In genomic region chr5:141387557-141388311, GRCh38 we compare ENCODE assay signal across 9 cellular contexts. TPM values are rescaled to one million over a fixed set of nuclear protein-coding genes. Genes with fewer than 3 reads are reported as not detected.
A peak's percentile ranks its signal among the peaks of the same experiment; 100 is the strongest.
DNase-seq lines count a peak whose midpoint lies in the region; ATAC-seq, FAIRE-seq and TF ChIP-seq lines count a peak whose summit lies in the region.
"Not testable (repeated sequence)": the region's sequence is repeated elsewhere in the genome, so short reads cannot be mapped to it uniquely, and the experiment has no call there.
"Had no signal": no experiment of that assay in that cellular context is flagged by ENCODE, and none has a peak within 500 bp of the region (broad histone marks: within the 10 kb centered on the region; RNA-seq: fewer than 3 reads in every experiment).

TSS of gene PCDHGB4 (plus strand) at chr5:141387698. CDS start at chr5:141387885, 187 bp downstream.

- intact Hi-C loops in endothelial cell of umbilical vein (cut with micrococcal nuclease), result not testable (repeated sequence)

- H3K9me2 ChIP-seq in GM23338 (ENCODE audit: insufficient read depth), result not testable (repeated sequence)

- ATAC-seq in GM23338 (peak; percentile 92), upper lobe of left lung (ENCODE audit: low FRiP score in 2 of 2) (peak; percentile 56 to 79)
- peak; percentile 48 for ATAC-seq in activated T-helper 17 cell treated with anti-CD3 and anti-CD28 coated beads, Interleukin-2, amount 50 U/mL, for 72 hours (replicated peaks)

- H3K4me3 Mint-ChIP-seq in GM23338, result peak within 1 kb of the TSS; percentile 72
- peak within 1 kb of the TSS; percentile 22 for H3K4me3 Mint-ChIP-seq in activated T-helper 17 cell treated with anti-CD3 and anti-CD28 coated beads, Interleukin-2, amount 50 U/mL, for 72 hours

- CTCF ChIA-PET in endothelial cell of umbilical vein (lab: Charles Lee), result interaction anchor here (0.7 to 4.1 kb wide), 19 partner anchors 9 to 232 kb away, joined by 3 to 32 read pairs (median 7); partner anchors contain the start of genes PCDHB14, PCDHGA10, PCDHGA11 and PCDHGA12

- dilution Hi-C loops in endothelial cell of umbilical vein (cut with MboI; ENCODE audit: extremely low pct_ligation_motif_present, low sequenced_read_pairs), result not testable (repeated sequence)

- not testable (repeated sequence) for H3K27ac Mint-ChIP-seq in GM23338; activated T-helper 17 cell treated with anti-CD3 and anti-CD28 coated beads, Interleukin-2, amount 50 U/mL, for 72 hours

- H3F3A ChIP-seq in GM23338 (replicated peaks; ENCODE audit: low read depth), result not testable (repeated sequence)

- not testable (repeated sequence) for H3K4me1 ChIP-seq in GM23338 (ENCODE audit: insufficient read depth); endothelial cell of umbilical vein (ENCODE audit: control insufficient read depth, extremely low read depth, insufficient read depth, low read length); upper lobe of left lung

- TF ChIP-seq CTCF in GM23338 (conservative IDR thresholded peaks at IDR 0.05; ENCODE audit: low read depth in 2 of 2), result peak; percentile 72 to 75
- TF ChIP-seq CTCF in LNCAP (IDR thresholded peaks at IDR 0.05), result peak; percentile 46
- peak; percentile 46 to 51 for TF ChIP-seq CTCF in endothelial cell of umbilical vein (IDR thresholded peaks at IDR 0.05; ENCODE audit: extremely low read depth in 1 of 2, insufficient read depth in 1 of 2, low read depth in 1 of 2, low read length in 2 of 2)
- peak in 5 of 6 experiments; percentile 12 to 28 (median 13) for TF ChIP-seq CTCF in upper lobe of left lung (IDR thresholded peaks at IDR 0.05)

- not testable (repeated sequence) for H3K27ac ChIP-seq in GM23338 (ENCODE audit: low read depth); endothelial cell of umbilical vein (ENCODE audit: insufficient read depth, low read depth, low read length); upper lobe of left lung

- H4K20me1 ChIP-seq in GM23338 (replicated peaks; ENCODE audit: insufficient read depth); endothelial cell of umbilical vein (replicated peaks; ENCODE audit: control insufficient read depth, extremely low read depth, insufficient read depth, low read length): not testable (repeated sequence)

- peak within 1 kb of the TSS; percentile 52 for H3K4me3 ChIP-seq in GM23338
- H3K4me3 ChIP-seq in endothelial cell of umbilical vein (replicated peaks in 1 of 3; ENCODE audit: insufficient read depth in 1 of 3, low read depth in 1 of 3, low read length in 3 of 3), result peak within 1 kb of the TSS in 2 of 3 experiments; percentile 9 to 22
- H3K4me3 ChIP-seq in upper lobe of left lung, result peak within 1 kb of the TSS in 1 of 4 donors; percentile 25

- H3K4me2 ChIP-seq in GM23338, result peak within 1 kb of the TSS; percentile 67
- peak within 1 kb of the TSS; percentile 18 for H3K4me2 ChIP-seq in endothelial cell of umbilical vein (ENCODE audit: insufficient read depth, low read length)

- not testable (repeated sequence) for H3K79me2 ChIP-seq in GM23338 (replicated peaks; ENCODE audit: insufficient read depth); endothelial cell of umbilical vein (ENCODE audit: control insufficient read depth, insufficient read depth, low read length)

- H3K9me1 ChIP-seq in endothelial cell of umbilical vein (replicated peaks; ENCODE audit: control insufficient read depth, extremely low read depth, insufficient read depth, low read length), result not testable (repeated sequence)

- not testable (repeated sequence) for H3K9me3 ChIP-seq in endothelial cell of umbilical vein (replicated peaks; ENCODE audit: control insufficient read depth, insufficient read depth, low read length)
- peaks cover 41 to 89% (median 78%) of the 10 kb centered on the region in 4 donors for H3K9me3 ChIP-seq in upper lobe of left lung

- H3K36me3 Mint-ChIP-seq in GM23338 (ENCODE audit: low read depth), result peaks cover 74% of the 10 kb centered on the region
- H3K36me3 Mint-ChIP-seq in activated T-helper 17 cell treated with anti-CD3 and anti-CD28 coated beads, Interleukin-2, amount 50 U/mL, for 72 hours (ENCODE audit: low read depth), result peaks cover 12% of the 10 kb centered on the region

- H3K27me3 ChIP-seq in GM23338 (ENCODE audit: insufficient read depth); upper lobe of left lung: not testable (repeated sequence)
- H3K27me3 ChIP-seq in endothelial cell of umbilical vein (ENCODE audit: control insufficient read depth in 2 of 2, insufficient read depth in 2 of 2, low read length in 2 of 2), result peaks cover 36 to 78% of the 10 kb centered on the region in 2 experiments

- not testable (repeated sequence) for TF ChIP-seq EP300 in upper lobe of left lung (IDR thresholded peaks at IDR 0.05)

- H3K4me1 Mint-ChIP-seq in GM23338; activated T-helper 17 cell treated with anti-CD3 and anti-CD28 coated beads, Interleukin-2, amount 50 U/mL, for 72 hours: not testable (repeated sequence)

- H2AFZ ChIP-seq in GM23338; endothelial cell of umbilical vein (ENCODE audit: low read depth, low read length): not testable (repeated sequence)

- FAIRE-seq in endothelial cell of umbilical vein (lab: Jason Lieb, UNC), result peak; percentile 87

- POLR2A ChIA-PET in endothelial cell of umbilical vein (lab: Charles Lee), result not testable (repeated sequence)

- H3K9me3 Mint-ChIP-seq in GM23338, result peaks cover 89% of the 10 kb centered on the region
- peaks cover 22% of the 10 kb centered on the region for H3K9me3 Mint-ChIP-seq in activated T-helper 17 cell treated with anti-CD3 and anti-CD28 coated beads, Interleukin-2, amount 50 U/mL, for 72 hours

- not testable (repeated sequence) for H3K36me3 ChIP-seq in GM23338 (ENCODE audit: insufficient read depth); endothelial cell of umbilical vein (ENCODE audit: control insufficient read depth in 2 of 2, extremely low read depth in 1 of 2, insufficient read depth in 2 of 2, low read length in 2 of 2); upper lobe of left lung

- TSS peak; percentile 23 for BruUV-seq in endothelial cell of umbilical vein (replicated peaks; lab: Mats Ljungman, UMichigan)

- not testable (repeated sequence) for TF ChIP-seq POLR2A in endothelial cell of umbilical vein (IDR thresholded peaks at IDR 0.05; ENCODE audit: low read depth, low read length); upper lobe of left lung (IDR thresholded peaks at IDR 0.05)

- not testable (repeated sequence) for H3K9ac ChIP-seq in endothelial cell of umbilical vein (replicated peaks; ENCODE audit: extremely low read depth, insufficient read depth, low read length)

- not testable (repeated sequence) for H3K27me3 Mint-ChIP-seq in GM23338 (ENCODE audit: insufficient read depth, low read depth, poor library complexity)
- H3K27me3 Mint-ChIP-seq in activated T-helper 17 cell treated with anti-CD3 and anti-CD28 coated beads, Interleukin-2, amount 50 U/mL, for 72 hours, result peaks cover 60% of the 10 kb centered on the region

- DNase-seq in GM04503 (ENCODE audit: low read depth) (peak; percentile 21), GM23338 (ENCODE audit: low spot score) (peak; percentile 81), endothelial cell of umbilical vein (ENCODE audit: low read depth, low spot score) (peak; percentile 30), iris pigment epithelial cell (ENCODE audit: low read depth) (peak; percentile 54)
- not testable (repeated sequence) for DNase-seq in occipital lobe (lab: John Stamatoyannopoulos, UW); upper lobe of left lung

- 13 to 19% methylated on average over 16 to 24 of the region's 40 CpGs for WGBS in upper lobe of left lung, 2 donors

TF ChIP-seq in GM23338, 12 proteins besides CTCF, POLR2A, EP300 and RAD21:
- peak; percentile 14; the same call in 1 of the 2 replicates for TF ChIP-seq POLR2AphosphoS5 (IDR thresholded peaks at IDR 0.05; ENCODE audit: low read depth)

RNA-seq across cellular contexts. Expression of gene PCDHGB4, which starts in this region (rescaled TPM):
- 13.0 and 16.6 TPM in 2 replicates for total RNA-seq in GM23338 (2014; rRNA removed; shearing (Covaris generic))
- polyA plus RNA-seq in GM23338 (2016; fragmentation: Nextera tagmentation; extraction: Ambion mirVana), result 3.0 and 3.5 TPM in 2 replicates
- total RNA-seq in activated T-helper 17 cell treated with anti-CD3 and anti-CD28 coated beads, Interleukin-2, amount 50 U/mL, for 72 hours, result under 1 TPM; 0.06 to 0.08 TPM
- total RNA-seq in endothelial cell of umbilical vein, result 4.4 and 6.5 TPM in 2 replicates
- 6.9 and 8.1 TPM in 2 replicates for polyA plus RNA-seq in endothelial cell of umbilical vein
- 3.1 and 3.9 TPM in 2 replicates for polyA plus RNA-seq in endothelial cell of umbilical vein (2011; cell fraction: cytosol; rRNA removed)
- polyA plus RNA-seq in endothelial cell of umbilical vein (2011; cell fraction: nucleus; rRNA removed), result 5.8 TPM in 2 replicates
- polyA plus RNA-seq in endothelial cell of umbilical vein (2012), result 2.9 and 5.2 TPM in 2 replicates
- polyA minus RNA-seq in endothelial cell of umbilical vein, result 16.1 and 18.4 TPM in 2 replicates
- not detected for polyA minus RNA-seq in endothelial cell of umbilical vein (2011; cell fraction: cytosol; rRNA and poly(A)+ RNA removed)
- 12.3 and 16.3 TPM in 2 replicates for polyA minus RNA-seq in endothelial cell of umbilical vein (2011; cell fraction: nucleus; rRNA and poly(A)+ RNA removed)
- total RNA-seq in occipital lobe, result 12.9 TPM
- total RNA-seq in upper lobe of left lung, result 1 to 10 TPM; 2.4 to 6.5 (median 2.9) TPM
- total RNA-seq: G401 had no signal

Comparison
In these comparisons a context has a peak if more than half of its experiments do, and no peak if none do; other contexts are left out.
1. Peak in ATAC-seq in activated T-helper 17 cell treated with anti-CD3 and anti-CD28 coated beads, Interleukin-2, amount 50 U/mL, for 72 hours; RNA of the gene not detected or under 1 TPM.
2. CTCF ChIP-seq: peak in every context shown above with its lines; median percentile 74 in GM23338; 48 in endothelial cell of umbilical vein; 46 in LNCAP; 13 in upper lobe of left lung.